Comparison of ENCODE assay signal across 26 cellular contexts in genomic region chr22:17968126-17968525, GRCh38. TPM values are rescaled to one million over a fixed set of nuclear protein-coding genes. Genes with fewer than 3 reads are reported as not detected.
DNase-seq lines count a peak whose midpoint lies in the region; ATAC-seq and TF ChIP-seq lines count a peak whose summit lies in the region.
"Had no signal": no experiment of that assay in that cellular context is flagged by ENCODE, and none has a peak within 500 bp of the region (broad histone marks: within the 10 kb centered on the region; RNA-seq: fewer than 3 reads in every experiment).

No MANE protein-coding gene starts in this region.

- intact Hi-C loops in spleen (cut with DNase I; ENCODE audit: low total_unique reads), result no loop called here

- H3K27me3 ChIP-seq in spleen (replicated peaks in 1 of 7), result no peaks in the 10 kb centered on the region
- H3K27me3 ChIP-seq: body of pancreas, gastroesophageal sphincter had no signal

- no peak overlapping the region for H3K27ac ChIP-seq in spleen
- H3K27ac ChIP-seq: thoracic aorta had no signal

- DNase-seq in NCI-H2171 treated with DMSO at 0.1 percent for 48 hours (lab: John Stamatoyannopoulos, UW) (peak; percentile 10), NCI-H2171 (lab: John Stamatoyannopoulos, UW) (no peak), NCI-H2029 (lab: John Stamatoyannopoulos, UW) (peak; percentile 91), WTC11 (ENCODE audit: low spot score) (no peak), spleen (peak; percentile 58), NCI-H226 (no peak), NK-92 (lab: John Stamatoyannopoulos, UW; ENCODE audit: unreplicated experiment) (no peak)
- DNase-seq in activated naive CD4-positive, alpha-beta T cell treated with anti-CD3 and anti-CD28 coated beads, Interleukin-2, amount 10 ng/mL, durations not matched to agents 7 days and 5 days, result no peak
- DNase-seq: 8988T; activated CD8-positive, alpha-beta T cell treated with anti-CD3 and anti-CD28 coated beads for 36 hours; activated effector memory CD4-positive, alpha-beta T cell treated with Interleukin-2 at 50 U/mL for 16 hours; CD4-positive, alpha-beta T cell; hypothalamus; immature natural killer cell; naive thymus-derived CD4-positive, alpha-beta T cell; NCI-H1105 treated with DMSO at 0.1 percent for 48 hours; NCI-H2227 treated with DMSO at 0.1 percent for 48 hours; NK-92 treated with Interleukin-12 subunit alpha and Interleukin-12 subunit beta, amount 100 ng/mL, for 24 hours; occipital lobe; SHP77 had no signal

- peaks cover 34% of the 10 kb centered on the region for H3K4me1 Mint-ChIP-seq in WTC11
- peaks cover 6% of the 10 kb centered on the region for H3K4me1 Mint-ChIP-seq in activated naive CD4-positive, alpha-beta T cell treated with anti-CD3 and anti-CD28 coated beads, Interleukin-2, amount 10 ng/mL, durations not matched to agents 7 days and 5 days
- H3K4me1 Mint-ChIP-seq: immature natural killer cell had no signal

- TF ChIP-seq CTCF in WTC11 (IDR thresholded peaks at IDR 0.05), result no peak
- TF ChIP-seq CTCF in spleen (IDR thresholded peaks at IDR 0.05 in 8 of 11, conservative IDR thresholded peaks at IDR 0.05 in 3 of 11), result no peak

- no peak for TF ChIP-seq POLR2A in spleen (IDR thresholded peaks at IDR 0.05)

- no peak overlapping the region for H3K4me3 ChIP-seq in spleen
- H3K4me3 ChIP-seq: body of pancreas, gastroesophageal sphincter, thoracic aorta had no signal

- peaks cover 0 to 32% (median 0%) of the 10 kb centered on the region in 6 donors for H3K36me3 ChIP-seq in spleen
- H3K36me3 ChIP-seq: gastroesophageal sphincter, thoracic aorta had no signal

- POLR2A ChIA-PET in WTC11 (lab: Charles Lee), result interaction anchor here (0.9 kb wide), 1 partner anchor 11 kb away, joined by 8 read pairs; no protein-coding TSS in a partner anchor

- no peaks in the 10 kb centered on the region for H3K9me3 ChIP-seq in spleen
- H3K9me3 ChIP-seq: body of pancreas, gastroesophageal sphincter, thoracic aorta had no signal

- 85 to 94% (median 91%) methylated on average over 10 to 12 of the region's 12 CpGs for WGBS in spleen, 5 donors

- peak overlapping the region; percentile 48; the same call in 1 of the 2 replicates for H3K27ac Mint-ChIP-seq in WTC11
- H3K27ac Mint-ChIP-seq in activated naive CD4-positive, alpha-beta T cell treated with anti-CD3 and anti-CD28 coated beads, Interleukin-2, amount 10 ng/mL, durations not matched to agents 7 days and 5 days, result no peak overlapping the region
- H3K27ac Mint-ChIP-seq: activated CD8-positive, alpha-beta T cell treated with anti-CD3 and anti-CD28 coated beads for 36 hours; CD4-positive, alpha-beta T cell; IgD-negative memory B cell; immature natural killer cell; naive thymus-derived CD4-positive, alpha-beta T cell; stimulated activated naive CD8-positive, alpha-beta T cell treated with anti-CD3 and anti-CD28 coated beads, Interleukin-15, Interleukin-2, amounts not matched to agents 100 ng/mL and 50 ng/mL, for 24 hours had no signal

- H3K27me3 Mint-ChIP-seq in WTC11 (ENCODE audit: low read depth), result no peaks in the 10 kb centered on the region
- H3K27me3 Mint-ChIP-seq in activated naive CD4-positive, alpha-beta T cell treated with anti-CD3 and anti-CD28 coated beads, Interleukin-2, amount 10 ng/mL, durations not matched to agents 7 days and 5 days, result no peaks in the 10 kb centered on the region
- H3K27me3 Mint-ChIP-seq: activated CD8-positive, alpha-beta T cell treated with anti-CD3 and anti-CD28 coated beads for 36 hours; CD4-positive, alpha-beta T cell; IgD-negative memory B cell; naive thymus-derived CD4-positive, alpha-beta T cell; stimulated activated naive CD8-positive, alpha-beta T cell treated with anti-CD3 and anti-CD28 coated beads, Interleukin-15, Interleukin-2, amounts not matched to agents 100 ng/mL and 50 ng/mL, for 24 hours had no signal

- peaks cover 18 to 97% (median 77%) of the 10 kb centered on the region in 6 donors for H3K4me1 ChIP-seq in spleen

- 0 out of 2 replicates have a peak, but pooled peaks cover 3% of the 10 kb centered on the region for H3K36me3 Mint-ChIP-seq in WTC11
- no peaks in the 10 kb centered on the region for H3K36me3 Mint-ChIP-seq in activated naive CD4-positive, alpha-beta T cell treated with anti-CD3 and anti-CD28 coated beads, Interleukin-2, amount 10 ng/mL, durations not matched to agents 7 days and 5 days
- H3K36me3 Mint-ChIP-seq: immature natural killer cell had no signal

- H3K4me3 Mint-ChIP-seq in WTC11, result no peak overlapping the region
- H3K4me3 Mint-ChIP-seq in activated naive CD4-positive, alpha-beta T cell treated with anti-CD3 and anti-CD28 coated beads, Interleukin-2, amount 10 ng/mL, durations not matched to agents 7 days and 5 days, result no peak overlapping the region
- H3K4me3 Mint-ChIP-seq: activated CD8-positive, alpha-beta T cell treated with anti-CD3 and anti-CD28 coated beads for 36 hours; CD4-positive, alpha-beta T cell; IgD-negative memory B cell; immature natural killer cell; naive thymus-derived CD4-positive, alpha-beta T cell; stimulated activated naive CD8-positive, alpha-beta T cell treated with anti-CD3 and anti-CD28 coated beads, Interleukin-15, Interleukin-2, amounts not matched to agents 100 ng/mL and 50 ng/mL, for 24 hours had no signal

- H3K9me3 Mint-ChIP-seq in WTC11, result no peaks in the 10 kb centered on the region
- H3K9me3 Mint-ChIP-seq in activated naive CD4-positive, alpha-beta T cell treated with anti-CD3 and anti-CD28 coated beads, Interleukin-2, amount 10 ng/mL, durations not matched to agents 7 days and 5 days, result no peaks in the 10 kb centered on the region
- H3K9me3 Mint-ChIP-seq: activated CD8-positive, alpha-beta T cell treated with anti-CD3 and anti-CD28 coated beads for 36 hours; CD4-positive, alpha-beta T cell; IgD-negative memory B cell; immature natural killer cell; stimulated activated naive CD8-positive, alpha-beta T cell treated with anti-CD3 and anti-CD28 coated beads, Interleukin-15, Interleukin-2, amounts not matched to agents 100 ng/mL and 50 ng/mL, for 24 hours had no signal

- CTCF ChIA-PET in WTC11 (lab: Charles Lee), result interaction anchor here (0.7 to 1.8 kb wide), 3 partner anchors 56 to 138 kb away, joined by 3 to 9 read pairs (median 3); no protein-coding TSS in a partner anchor
- CTCF ChIA-PET in activated naive CD4-positive, alpha-beta T cell treated with anti-CD3 and anti-CD28 coated beads, Interleukin-2, amount 10 ng/mL, durations not matched to agents 7 days and 5 days (lab: Charles Lee), result no interaction called here

- ATAC-seq in WTC11, result no peak
- ATAC-seq: activated CD8-positive, alpha-beta T cell treated with anti-CD3 and anti-CD28 coated beads for 36 hours; body of pancreas; gastroesophageal sphincter; left lobe of liver; naive thymus-derived CD4-positive, alpha-beta T cell had no signal

TF ChIP-seq in WTC11, 78 proteins besides CTCF, POLR2A, EP300 and RAD21 (continues in another document):
- TF ChIP-seq RELA (CRISPR knock-in tag; IDR thresholded peaks at IDR 0.05; ENCODE audit: borderline replicate concordance) (no peak), USF2 (CRISPR knock-in tag; IDR thresholded peaks at IDR 0.05) (no peak), MAX (CRISPR knock-in tag; IDR thresholded peaks at IDR 0.05) (no peak), NFE2L1 (CRISPR knock-in tag; IDR thresholded peaks at IDR 0.05) (no peak), E2F1 (CRISPR knock-in tag; IDR thresholded peaks at IDR 0.05) (no peak), CREM (CRISPR knock-in tag; IDR thresholded peaks at IDR 0.05) (no peak), HMGXB4 (CRISPR knock-in tag; IDR thresholded peaks at IDR 0.05) (no peak), FOXJ3 (CRISPR knock-in tag; IDR thresholded peaks at IDR 0.05; ENCODE audit: borderline replicate concordance) (no peak), ZNF396 (CRISPR knock-in tag; IDR thresholded peaks at IDR 0.05; ENCODE audit: borderline replicate concordance) (no peak), GTF2I (CRISPR knock-in tag; conservative IDR thresholded peaks at IDR 0.05) (no peak), ATF1 (CRISPR knock-in tag; IDR thresholded peaks at IDR 0.05) (no peak), NR2C2 (CRISPR knock-in tag; IDR thresholded peaks at IDR 0.05) (no peak), ZNF671 (CRISPR knock-in tag; IDR thresholded peaks at IDR 0.05) (no peak), FOXK1 (CRISPR knock-in tag; IDR thresholded peaks at IDR 0.05) (no peak)

RNA-seq across cellular contexts. Expression of gene MICAL3, which starts 56.2 kb away (rescaled TPM):
- total RNA-seq in WTC11 (2021) (35.6 to 41.2 TPM (median 38.8 TPM) in 3 replicates), spleen (100 to 1,000 TPM in 2 of 7 donors, 10 to 100 TPM in 5; 54.3 to 133 (median 92.1) TPM)
- 10 to 100 TPM in 1 of 3 donors, 1 to 10 TPM in 2; 2.6 to 14.9 (median 3.1) TPM for polyA plus RNA-seq in spleen

Comparison
In these comparisons a context has a peak if more than half of its experiments do, and no peak if none do; other contexts are left out.
1. DNase-seq: peak in NCI-H2171 treated with DMSO at 0.1 percent for 48 hours (single experiment), NCI-H2029 (single experiment) and spleen (single experiment); none in NCI-H2171 (single experiment), WTC11 (single experiment), NCI-H226 (single experiment), activated naive CD4-positive, alpha-beta T cell treated with anti-CD3 and anti-CD28 coated beads, Interleukin-2, amount 10 ng/mL, durations not matched to agents 7 days and 5 days (single experiment) and NK-92 (single experiment).